Comparison of ENCODE assay signal across 8 cellular contexts in the genomic region with DNA sequence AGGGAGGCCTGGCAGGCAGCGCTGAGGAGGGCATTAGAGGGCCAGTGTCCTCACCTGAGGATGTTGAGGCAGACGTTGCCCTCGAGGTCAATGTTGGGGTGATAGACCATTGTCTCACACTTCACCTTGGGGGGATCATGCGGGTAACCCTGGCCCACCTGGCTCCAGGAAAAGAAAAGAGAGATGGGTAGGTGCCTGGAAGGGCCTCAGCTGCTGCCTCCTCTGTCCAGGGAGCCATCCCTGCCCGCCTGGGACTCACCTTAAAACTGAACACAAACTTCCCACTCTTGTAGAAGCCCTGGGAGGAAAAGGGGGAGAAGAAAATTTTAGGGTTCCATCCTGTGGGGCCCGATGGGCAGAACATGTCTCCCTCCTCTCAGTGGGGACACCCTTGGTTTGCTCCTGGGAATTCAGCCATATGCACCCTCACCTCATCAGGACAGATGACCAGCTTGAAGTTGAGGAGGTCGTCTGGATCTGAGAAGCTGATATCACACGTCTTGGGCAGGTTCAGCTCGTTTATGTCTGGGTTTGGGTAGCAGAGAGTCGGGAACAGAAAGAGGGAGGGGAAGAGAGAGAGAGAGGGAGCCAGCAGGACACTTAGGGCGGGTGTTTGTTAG. TPM values are rescaled to one million over a fixed set of nuclear protein-coding genes. Genes with fewer than 3 reads are reported as not detected.
A peak's percentile ranks its signal among the peaks of the same experiment; 100 is the strongest.
DNase-seq lines count a peak whose midpoint lies in the region; ATAC-seq, FAIRE-seq and TF ChIP-seq lines count a peak whose summit lies in the region.

No MANE protein-coding gene starts in this region.

- H3K27ac ChIP-seq in heart right ventricle: peak overlapping the region in 8 of 10 donors; percentile 14 to 100 (median 100)
- H3K27ac ChIP-seq in GM12878 (ENCODE audit: control insufficient read depth, insufficient read depth): peak overlapping the region; percentile 86
- no peak overlapping the region for H3K27ac ChIP-seq in mesodermal cell (ENCODE audit: low read depth, low read length, severe bottlenecking)
- H3K27ac ChIP-seq in uterus: peak overlapping the region; percentile 99

- no peak overlapping the region for H2AFZ ChIP-seq in GM12878 (ENCODE audit: control insufficient read depth, low read depth, low read length)

- no peak; the same call in 1 of the 2 replicates for TF ChIP-seq POLR2A in GM12878 (IDR thresholded peaks at IDR 0.05; ENCODE audit: low read depth, low read length)
- no peak for TF ChIP-seq POLR2A in uterus (IDR thresholded peaks at IDR 0.05)

- TF ChIP-seq CTCF in heart right ventricle (IDR thresholded peaks at IDR 0.05): no peak
- no peak for TF ChIP-seq CTCF in GM12878 (IDR thresholded peaks at IDR 0.05 in 2 of 3, conservative IDR thresholded peaks at IDR 0.05 in 1 of 3; ENCODE audit: control insufficient read depth in 2 of 3, extremely low read depth in 1 of 3, insufficient read depth in 1 of 3, low read depth in 3 of 3, low read length in 3 of 3)
- TF ChIP-seq CTCF in uterus (IDR thresholded peaks at IDR 0.05): no peak

- in situ Hi-C loops in GM12878 (cut with MboI): no loop called here

- H3K4me1 ChIP-seq in heart right ventricle (peaks cover 24 to 66% (median 54%) of the 10 kb centered on the region in 9 donors), GM12878 (ENCODE audit: control insufficient read depth, insufficient read depth, low read length) (peaks cover 36% of the 10 kb centered on the region), mesodermal cell (ENCODE audit: control insufficient read depth, insufficient read depth, low read length, poor library complexity, severe bottlenecking) (peaks cover 21% of the 10 kb centered on the region), uterus (peaks cover 11 to 12% of the 10 kb centered on the region in 2 donors)

- no peak for TF ChIP-seq RAD21 in GM12878 (IDR thresholded peaks at IDR 0.05; ENCODE audit: insufficient read depth, low read depth, low read length)

- no peak for TF ChIP-seq EP300 in GM12878 (IDR thresholded peaks at IDR 0.05; ENCODE audit: borderline replicate concordance in 1 of 2, control insufficient read depth in 1 of 2, low read depth in 2 of 2, low read length in 2 of 2)

- intact Hi-C loops in heart right ventricle (cut with DNase I): no loop called here
- intact Hi-C loops in Right ventricle myocardium superior (cut with DNase I): no loop called here
- intact Hi-C loops in GM12878 (cut with micrococcal nuclease; ENCODE audit: unreplicated experiment): no loop called here
- intact Hi-C loops in uterus (cut with DNase I; ENCODE audit: low total_unique reads): no loop called here

- peak overlapping the region; percentile 96 for H3K4me2 ChIP-seq in GM12878 (ENCODE audit: control insufficient read depth, insufficient read depth)

- SMC1A ChIA-PET in GM12878 (lab: Charles Lee; ENCODE audit: uncharacterized antibody, unreplicated experiment): interaction anchor here (0.8 to 1.2 kb wide), 2 partner anchors 19 to 35 kb away, joined by 3 to 5 read pairs; no protein-coding TSS in a partner anchor

- H3K9me3 ChIP-seq in heart right ventricle (no peaks in the 10 kb centered on the region), GM12878 (replicated peaks; ENCODE audit: control insufficient read depth, insufficient read depth, low read length) (no peaks in the 10 kb centered on the region), mesodermal cell (ENCODE audit: control insufficient read depth, low read length) (no peaks in the 10 kb centered on the region), uterus (no peaks in the 10 kb centered on the region)

- POLR2A ChIA-PET in GM12878 (lab: Charles Lee): interaction anchor here (0.6 to 1.1 kb wide), 4 partner anchors 19 to 37 kb away, joined by 3 to 4 read pairs (median 3); a partner anchor contains a TSS

- peaks cover 0 to 7% (median 0%) of the 10 kb centered on the region in 7 donors for H3K27me3 ChIP-seq in heart right ventricle
- H3K27me3 ChIP-seq in GM12878 (replicated peaks in 1 of 2; ENCODE audit: control insufficient read depth in 2 of 2, insufficient read depth in 2 of 2, low read length in 1 of 2): no peaks in the 10 kb centered on the region
- H3K27me3 ChIP-seq in uterus: no peaks in the 10 kb centered on the region

- peak overlapping the region in 9 of 10 donors; percentile 59 to 98 (median 77) for H3K4me3 ChIP-seq in heart right ventricle
- H3K4me3 ChIP-seq in GM12878: peak overlapping the region; percentile 99
- H3K4me3 ChIP-seq in mesodermal cell (ENCODE audit: extremely low read depth, insufficient read depth, low read length, poor library complexity, severe bottlenecking): peak overlapping the region; percentile 99
- H3K4me3 ChIP-seq in uterus: peak overlapping the region in 1 of 2 donors; percentile 86

- no peak for ATAC-seq in heart right ventricle
- ATAC-seq in Right ventricle myocardium superior (ENCODE audit: poor library complexity): no peak
- no peak for ATAC-seq in GM12878
- no peak for ATAC-seq in HG03025 (IDR thresholded peaks at IDR 0.05; ENCODE audit: low FRiP score, unreplicated experiment)

- peaks cover 0 to 38% (median 23%) of the 10 kb centered on the region in 9 donors for H3K36me3 ChIP-seq in heart right ventricle
- peaks cover 5 to 13% of the 10 kb centered on the region in 2 experiments; a peak in 3 of 4 replicates for H3K36me3 ChIP-seq in GM12878 (ENCODE audit: control insufficient read depth in 2 of 2, insufficient read depth in 2 of 2, low read length in 1 of 2)
- H3K36me3 ChIP-seq in mesodermal cell (ENCODE audit: control insufficient read depth, insufficient read depth, low read length): peaks cover 38% of the 10 kb centered on the region
- H3K36me3 ChIP-seq in uterus: no peaks in the 10 kb centered on the region

- no TSS peak for BruUV-seq in GM12878 (replicated peaks; lab: Mats Ljungman, UMichigan)

- DNase-seq in heart right ventricle (no peak), Right ventricle myocardium superior (no peak), GM12878 (ENCODE audit: low read depth, low spot score) (no peak), uterus (peak in 1 of 2 donors; percentile 15), NCI-H446 treated with DMSO at 0.1 percent for 48 hours (lab: John Stamatoyannopoulos, UW) (no peak)
- no peak for DNase-seq in activated CD4-positive, alpha-beta T cell treated with anti-CD3 and anti-CD28 coated beads for 4 hours

- no peaks in the 10 kb centered on the region for H4K20me1 ChIP-seq in GM12878 (ENCODE audit: control insufficient read depth, insufficient read depth)

- WGBS in heart right ventricle, 2 donors: 64 to 66% methylated on average over 11 of the region's 11 CpGs
- WGBS in GM12878 (ENCODE audit: insufficient coverage, insufficient replicate concordance, low lambda C conversion rate, missing lambda C conversion rate): 38% methylated on average over 11 of the region's 11 CpGs
- WGBS in mesodermal cell (ENCODE audit: insufficient coverage in 2 of 2), 2 experiments: 86 to 87% methylated on average over 8 to 9 of the region's 11 CpGs

- FAIRE-seq in GM12878 (lab: Jason Lieb, UNC): no peak

- peak overlapping the region; percentile 97 for H3K9ac ChIP-seq in GM12878 (ENCODE audit: control insufficient read depth, insufficient read depth, low read length)

- H3K79me2 ChIP-seq in GM12878 (ENCODE audit: control insufficient read depth, insufficient read depth, low read length): peaks cover 45% of the 10 kb centered on the region

- RAD21 ChIA-PET in GM12878 (lab: Charles Lee; ENCODE audit: unreplicated experiment): no interaction called here

- CTCF ChIA-PET in GM12878 (lab: Yijun Ruan, JAX): interaction anchor here (0.7 to 1.6 kb wide), 3 partner anchors 19 to 37 kb away, joined by 3 to 4 read pairs (median 4); a partner anchor contains a TSS

RNA-seq across cellular contexts. Expression of a gene that starts 1.7 kb away (rescaled TPM):
- total RNA-seq in heart right ventricle (100 to 1,000 TPM; 107 to 146 (median 122) TPM), Right ventricle myocardium superior (116 TPM), GM12878 (2014; rRNA removed) (68.6 and 95.2 TPM in 2 replicates), GM12878 (2014; rRNA removed; fragmentation: Illumina TruSeq; extraction: Trizol) (61.7 and 66.8 TPM in 2 replicates), GM12878 (2021) (100 and 105 TPM in 2 replicates), uterus (10 to 100 TPM in 3 of 4 donors, 1 to 10 TPM in 1; 6.1 to 63.7 (median 24.9) TPM)
- polyA plus RNA-seq in heart right ventricle (100 to 1,000 TPM in 1 of 2 donors, 10 to 100 TPM in 1; 45.4 to 115 TPM), GM12878 (2011; rRNA removed) (55.6 and 92.7 TPM in 2 replicates), GM12878 (2014; fragmentation: Illumina TruSeq; extraction: Trizol) (105 and 127 TPM in 2 replicates), GM12878 (2014; fragmentation: Nextera tagmentation; extraction: Ambion mirVana) (1 to 10 TPM; 1.4 to 1.7 TPM), GM12878 (2014; rRNA removed) (81.0 and 87.0 TPM in 2 replicates), GM12878 (2016; fragmentation: Nextera tagmentation; extraction: Ambion mirVana) (10 to 100 TPM in 1 of 2 experiments, 1 to 10 TPM in 1; 9.6 to 11.3 TPM)
- 10.2 and 13.8 TPM in 2 replicates for total RNA-seq in GM12878 (2013; cell fraction: nucleolus; rRNA removed)
- polyA plus RNA-seq in GM12878 (2011; ENCODE audit: low read depth): 73.3 TPM
- 70.2 and 75.4 TPM in 2 replicates for polyA plus RNA-seq in GM12878 (2011; cell fraction: cytosol; rRNA removed)
- polyA plus RNA-seq in GM12878 (2011; cell fraction: nucleus; rRNA removed): 82.4 and 83.2 TPM in 2 replicates
- polyA plus RNA-seq in GM12878 (2012): 67.6 and 88.6 TPM in 2 replicates
- 66.9 and 72.9 TPM in 2 replicates for polyA minus RNA-seq in GM12878 (2011; rRNA and poly(A)+ RNA removed)
- polyA minus RNA-seq in GM12878 (2011; cell fraction: cytosol; rRNA and poly(A)+ RNA removed): 25.3 and 33.7 TPM in 2 replicates
- polyA minus RNA-seq in GM12878 (2011; cell fraction: nucleus; rRNA and poly(A)+ RNA removed): 17.0 and 18.6 TPM in 2 replicates
- 134 TPM for polyA plus RNA-seq in mesodermal cell (2013, experiment 1 of 2)
- 104 TPM for polyA plus RNA-seq in mesodermal cell (2013, experiment 2 of 2)

RNA-seq across cellular contexts. Expression of a gene that starts 1.8 kb away (rescaled TPM):
- total RNA-seq in heart right ventricle: 100 to 1,000 TPM; 123 to 151 (median 131) TPM
- 100 to 1,000 TPM; 239 to 349 TPM for polyA plus RNA-seq in heart right ventricle
- 115 TPM for total RNA-seq in Right ventricle myocardium superior
- 14.9 and 17.2 TPM in 2 replicates for total RNA-seq in GM12878 (2013; cell fraction: nucleolus; rRNA removed)
- 89.3 and 92.8 TPM in 2 replicates for total RNA-seq in GM12878 (2014; rRNA removed)
- 89.3 and 95.0 TPM in 2 replicates for total RNA-seq in GM12878 (2014; rRNA removed; fragmentation: Illumina TruSeq; extraction: Trizol)
- 98.5 and 105 TPM in 2 replicates for total RNA-seq in GM12878 (2021)
- 83.1 TPM for polyA plus RNA-seq in GM12878 (2011; ENCODE audit: low read depth)
- polyA plus RNA-seq in GM12878 (2011; rRNA removed): 92.3 and 102 TPM in 2 replicates
- 130 and 146 TPM in 2 replicates for polyA plus RNA-seq in GM12878 (2011; cell fraction: cytosol; rRNA removed)
- polyA plus RNA-seq in GM12878 (2011; cell fraction: nucleus; rRNA removed): 107 and 114 TPM in 2 replicates
- polyA plus RNA-seq in GM12878 (2012): 117 and 138 TPM in 2 replicates
- 85.9 and 117 TPM in 2 replicates for polyA plus RNA-seq in GM12878 (2014; fragmentation: Illumina TruSeq; extraction: Trizol)
- polyA plus RNA-seq in GM12878 (2014; fragmentation: Nextera tagmentation; extraction: Ambion mirVana): 100 to 1,000 TPM in 1 of 2 experiments, 10 to 100 TPM in 1; 69.5 to 117 TPM
- polyA plus RNA-seq in GM12878 (2014; rRNA removed): 168 and 172 TPM in 2 replicates
- 100 to 1,000 TPM; 136 to 147 TPM for polyA plus RNA-seq in GM12878 (2016; fragmentation: Nextera tagmentation; extraction: Ambion mirVana)
- 101 and 130 TPM in 2 replicates for polyA minus RNA-seq in GM12878 (2011; rRNA and poly(A)+ RNA removed)
- polyA minus RNA-seq in GM12878 (2011; cell fraction: cytosol; rRNA and poly(A)+ RNA removed): 36.1 and 36.4 TPM in 2 replicates
- 20.6 and 31.1 TPM in 2 replicates for polyA minus RNA-seq in GM12878 (2011; cell fraction: nucleus; rRNA and poly(A)+ RNA removed)
- polyA plus RNA-seq in mesodermal cell (2013, experiment 1 of 2): 110 TPM
- polyA plus RNA-seq in mesodermal cell (2013, experiment 2 of 2): 90.4 TPM
- total RNA-seq in uterus: 10 to 100 TPM; 30.9 to 77.8 (median 56.0) TPM

RNA-seq across cellular contexts. Expression of a gene that starts 12.9 kb away (rescaled TPM):
- 100 to 1,000 TPM; 121 to 163 (median 150) TPM for total RNA-seq in heart right ventricle
- polyA plus RNA-seq in heart right ventricle: 100 to 1,000 TPM; 105 to 129 TPM
- 132 TPM for total RNA-seq in Right ventricle myocardium superior
- total RNA-seq in GM12878 (2013; cell fraction: nucleolus; rRNA removed): 166 and 167 TPM in 2 replicates
- 569 and 650 TPM in 2 replicates for total RNA-seq in GM12878 (2014; rRNA removed)
- 256 and 311 TPM in 2 replicates for total RNA-seq in GM12878 (2014; rRNA removed; fragmentation: Illumina TruSeq; extraction: Trizol)
- 492 and 503 TPM in 2 replicates for total RNA-seq in GM12878 (2021)
- 313 TPM for polyA plus RNA-seq in GM12878 (2011; ENCODE audit: low read depth)
- polyA plus RNA-seq in GM12878 (2011; rRNA removed): 167 and 420 TPM in 2 replicates
- polyA plus RNA-seq in GM12878 (2011; cell fraction: cytosol; rRNA removed): 459 and 854 TPM in 2 replicates
- polyA plus RNA-seq in GM12878 (2011; cell fraction: nucleus; rRNA removed): 1,223 and 1,590 TPM in 2 replicates
- polyA plus RNA-seq in GM12878 (2012): 410 and 474 TPM in 2 replicates
- polyA plus RNA-seq in GM12878 (2014; fragmentation: Illumina TruSeq; extraction: Trizol): 147 and 280 TPM in 2 replicates
- 10 to 100 TPM in 1 of 2 experiments, 1 to 10 TPM in 1; 5.0 to 32.5 TPM for polyA plus RNA-seq in GM12878 (2014; fragmentation: Nextera tagmentation; extraction: Ambion mirVana)
- 363 and 502 TPM in 2 replicates for polyA plus RNA-seq in GM12878 (2014; rRNA removed)
- polyA plus RNA-seq in GM12878 (2016; fragmentation: Nextera tagmentation; extraction: Ambion mirVana): 10 to 100 TPM; 82.9 to 91.1 TPM
- polyA minus RNA-seq in GM12878 (2011; rRNA and poly(A)+ RNA removed): 1,048 and 1,483 TPM in 2 replicates
- polyA minus RNA-seq in GM12878 (2011; cell fraction: cytosol; rRNA and poly(A)+ RNA removed): 474 and 545 TPM in 2 replicates
- 282 and 438 TPM in 2 replicates for polyA minus RNA-seq in GM12878 (2011; cell fraction: nucleus; rRNA and poly(A)+ RNA removed)
- 590 TPM for polyA plus RNA-seq in mesodermal cell (2013, experiment 1 of 2)
- 581 TPM for polyA plus RNA-seq in mesodermal cell (2013, experiment 2 of 2)
- 100 to 1,000 TPM; 192 to 322 (median 280) TPM for total RNA-seq in uterus

RNA-seq across cellular contexts. Expression of a gene that starts 16.4 kb away (rescaled TPM):
- total RNA-seq in heart right ventricle (10 to 100 TPM in 2 of 10 donors, 1 to 10 TPM in 8; 4.4 to 12.0 (median 8.3) TPM), Right ventricle myocardium superior (9.2 TPM), GM12878 (2014; rRNA removed) (6.9 and 7.7 TPM in 2 replicates), GM12878 (2014; rRNA removed; fragmentation: Illumina TruSeq; extraction: Trizol) (3.3 and 3.6 TPM in 2 replicates), GM12878 (2021) (9.1 and 12.4 TPM in 2 replicates), uterus (10 to 100 TPM; 26.5 to 41.5 (median 30.0) TPM)
- polyA plus RNA-seq in heart right ventricle (10 to 100 TPM in 1 of 2 donors, 1 to 10 TPM in 1; 7.6 to 28.0 TPM), GM12878 (2011; rRNA removed) (7.4 and 9.3 TPM in 2 replicates), GM12878 (2014; fragmentation: Illumina TruSeq; extraction: Trizol) (6.0 and 6.8 TPM in 2 replicates), GM12878 (2014; fragmentation: Nextera tagmentation; extraction: Ambion mirVana) (under 1 TPM; 0.38 to 0.64 TPM), GM12878 (2014; rRNA removed) (14.7 and 16.6 TPM in 2 replicates), GM12878 (2016; fragmentation: Nextera tagmentation; extraction: Ambion mirVana) (1 to 10 TPM; 6.8 to 7.6 TPM)
- total RNA-seq in GM12878 (2013; cell fraction: nucleolus; rRNA removed): 64.7 and 67.2 TPM in 2 replicates
- 5.9 TPM for polyA plus RNA-seq in GM12878 (2011; ENCODE audit: low read depth)
- polyA plus RNA-seq in GM12878 (2011; cell fraction: cytosol; rRNA removed): 8.4 and 16.1 TPM in 2 replicates
- polyA plus RNA-seq in GM12878 (2011; cell fraction: nucleus; rRNA removed): 104 and 129 TPM in 2 replicates
- polyA plus RNA-seq in GM12878 (2012): 12.4 and 12.7 TPM in 2 replicates
- polyA minus RNA-seq in GM12878 (2011; rRNA and poly(A)+ RNA removed): 7.3 and 13.7 TPM in 2 replicates
- polyA minus RNA-seq in GM12878 (2011; cell fraction: cytosol; rRNA and poly(A)+ RNA removed): 4.4 and 5.0 TPM in 2 replicates
- polyA minus RNA-seq in GM12878 (2011; cell fraction: nucleus; rRNA and poly(A)+ RNA removed): 13.8 and 25.1 TPM in 2 replicates
- 14.1 TPM for polyA plus RNA-seq in mesodermal cell (2013, experiment 1 of 2)
- 11.8 TPM for polyA plus RNA-seq in mesodermal cell (2013, experiment 2 of 2)

RNA-seq across cellular contexts. Expression of a gene that starts 37.1 kb away (rescaled TPM):
- 10 to 100 TPM in 5 of 10 donors, 1 to 10 TPM in 5; 7.7 to 13.3 (median 9.7) TPM for total RNA-seq in heart right ventricle
- 1 to 10 TPM; 7.1 to 8.7 TPM for polyA plus RNA-seq in heart right ventricle
- 7.9 TPM for total RNA-seq in Right ventricle myocardium superior
- total RNA-seq in GM12878 (2013; cell fraction: nucleolus; rRNA removed): 15.6 and 15.7 TPM in 2 replicates
- total RNA-seq in GM12878 (2014; rRNA removed): 4.5 and 6.1 TPM in 2 replicates
- 1.2 and 1.7 TPM in 2 replicates for total RNA-seq in GM12878 (2014; rRNA removed; fragmentation: Illumina TruSeq; extraction: Trizol)
- 12.7 and 17.2 TPM in 2 replicates for total RNA-seq in GM12878 (2021)
- 1.9 TPM for polyA plus RNA-seq in GM12878 (2011; ENCODE audit: low read depth)
- 0.72 and 2.4 TPM in 2 replicates for polyA plus RNA-seq in GM12878 (2011; rRNA removed)
- polyA plus RNA-seq in GM12878 (2011; cell fraction: cytosol; rRNA removed): 4.0 and 5.1 TPM in 2 replicates
- 8.5 and 13.4 TPM in 2 replicates for polyA plus RNA-seq in GM12878 (2011; cell fraction: nucleus; rRNA removed)
- 10.1 TPM in 2 replicates for polyA plus RNA-seq in GM12878 (2012)
- polyA plus RNA-seq in GM12878 (2014; fragmentation: Illumina TruSeq; extraction: Trizol): 0.13 and 1.2 TPM in 2 replicates
- polyA plus RNA-seq in GM12878 (2014; fragmentation: Nextera tagmentation; extraction: Ambion mirVana): under 1 TPM; 0.29 to 0.33 TPM
- 7.7 and 8.0 TPM in 2 replicates for polyA plus RNA-seq in GM12878 (2014; rRNA removed)
- 10 to 100 TPM; 13.9 to 14.3 TPM for polyA plus RNA-seq in GM12878 (2016; fragmentation: Nextera tagmentation; extraction: Ambion mirVana)
- polyA minus RNA-seq in GM12878 (2011; rRNA and poly(A)+ RNA removed): 1.8 and 5.1 TPM in 2 replicates
- polyA minus RNA-seq in GM12878 (2011; cell fraction: cytosol; rRNA and poly(A)+ RNA removed): 3.8 and 4.0 TPM in 2 replicates
- 7.6 and 15.4 TPM in 2 replicates for polyA minus RNA-seq in GM12878 (2011; cell fraction: nucleus; rRNA and poly(A)+ RNA removed)
- polyA plus RNA-seq in mesodermal cell (2013, experiment 1 of 2): 18.0 TPM
- polyA plus RNA-seq in mesodermal cell (2013, experiment 2 of 2): 13.4 TPM
- 10 to 100 TPM in 1 of 4 donors, 1 to 10 TPM in 2, under 1 TPM in 1; 0.88 to 17.8 (median 3.8) TPM for total RNA-seq in uterus
